ENCODE assay signal across 8 cellular contexts in the genomic region with DNA sequence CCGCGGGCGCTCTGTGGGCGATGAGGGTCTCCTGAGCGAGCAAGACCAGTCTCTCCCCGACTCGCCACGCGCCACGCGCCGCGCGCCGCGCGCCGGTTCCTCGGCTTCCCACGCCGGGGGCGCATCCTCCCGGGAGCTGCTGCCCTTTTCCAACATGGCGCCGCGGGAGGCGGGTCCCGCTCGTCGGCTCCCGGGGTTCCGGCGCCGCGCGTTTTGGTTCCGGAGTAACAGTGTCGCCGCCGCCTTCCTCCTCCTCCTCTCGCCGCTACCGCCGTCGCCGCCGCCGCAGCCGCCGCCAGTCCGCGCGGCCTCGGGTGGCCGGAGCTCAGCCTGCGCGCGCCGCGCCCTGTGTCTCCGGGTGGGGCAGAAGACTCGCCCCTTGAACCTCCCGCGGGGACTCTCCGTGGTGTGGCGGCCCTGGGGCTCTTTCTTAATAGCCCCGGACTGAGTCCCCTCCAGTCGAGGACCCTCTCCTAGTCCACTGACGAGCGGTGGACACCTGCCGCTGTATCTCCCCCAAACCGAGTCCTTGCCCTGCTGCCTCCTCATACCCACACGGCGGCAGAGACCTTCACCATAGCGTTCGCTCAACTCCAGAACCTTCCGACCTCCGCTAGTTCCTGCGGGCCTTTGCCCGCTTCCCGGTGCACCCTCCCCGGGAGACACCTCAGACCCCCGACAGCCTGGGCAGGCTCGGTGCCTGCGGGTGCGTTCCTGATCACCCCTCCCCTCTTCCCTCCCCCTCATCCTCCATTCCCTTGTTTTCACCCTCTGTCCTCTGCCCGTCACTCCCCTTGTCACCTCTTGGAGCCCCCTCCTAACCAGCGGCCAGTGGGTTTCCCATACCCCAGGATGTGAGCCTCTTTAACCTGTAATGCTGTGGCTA. TPM values are rescaled to one million over a fixed set of nuclear protein-coding genes. Genes with fewer than 3 reads are reported as not detected.
DNase-seq lines count a peak whose midpoint lies in the region; ATAC-seq and TF ChIP-seq lines count a peak whose summit lies in the region.

MAP2K5 (plus strand) TSS at position 242 of the 886 bp plus-strand sequence; CDS start at position 875, 633 bp downstream.

- H3K4me3 Mint-ChIP-seq in activated CD8-positive, alpha-beta T cell treated with anti-CD3 and anti-CD28 coated beads, Interleukin-2, amount 10 ng/mL, durations not matched to agents 7 days and 5 days = peak within 1 kb of the TSS; percentile 94
- H3K4me3 Mint-ChIP-seq in memory B cell = peak within 1 kb of the TSS; percentile 95

- peaks cover 17% of the 10 kb centered on the region for H3K36me3 Mint-ChIP-seq in activated CD8-positive, alpha-beta T cell treated with anti-CD3 and anti-CD28 coated beads, Interleukin-2, amount 10 ng/mL, durations not matched to agents 7 days and 5 days (ENCODE audit: low read depth)
- H3K36me3 Mint-ChIP-seq in memory B cell = peaks cover 7% of the 10 kb centered on the region

- H3K9me3 Mint-ChIP-seq in activated CD8-positive, alpha-beta T cell treated with anti-CD3 and anti-CD28 coated beads, Interleukin-2, amount 10 ng/mL, durations not matched to agents 7 days and 5 days (ENCODE audit: insufficient read depth) = peaks cover 4% of the 10 kb centered on the region
- no peaks in the 10 kb centered on the region for H3K9me3 Mint-ChIP-seq in memory B cell

- TF ChIP-seq CTCF in GM12875 (IDR thresholded peaks at IDR 0.05; ENCODE audit: borderline replicate concordance, insufficient read depth, low read depth, low read length) = no peak

- peak within 1 kb of the TSS; percentile 76 for H3K4me3 ChIP-seq in GM12875 (ENCODE audit: low read depth, low read length)

- peak; percentile 43 for ATAC-seq in HG03175 (IDR thresholded peaks at IDR 0.05; ENCODE audit: unreplicated experiment)
- ATAC-seq in activated CD8-positive, alpha-beta T cell treated with anti-CD3 and anti-CD28 coated beads, Interleukin-2, amount 10 ng/mL, durations not matched to agents 7 days and 5 days = peak; percentile 84
- ATAC-seq in memory B cell (ENCODE audit: low read depth) = peak; percentile 71
- ATAC-seq in GM21717 (IDR thresholded peaks at IDR 0.05; ENCODE audit: unreplicated experiment) = no peak

- peaks cover 55% of the 10 kb centered on the region for H3K4me1 Mint-ChIP-seq in activated CD8-positive, alpha-beta T cell treated with anti-CD3 and anti-CD28 coated beads, Interleukin-2, amount 10 ng/mL, durations not matched to agents 7 days and 5 days (ENCODE audit: low read depth)
- peaks cover 36% of the 10 kb centered on the region for H3K4me1 Mint-ChIP-seq in memory B cell

- DNase-seq in NCI-H82 (lab: John Stamatoyannopoulos, UW) (peak; percentile 89), memory B cell (ENCODE audit: low spot score in 2 of 2) (peak; percentile 59 to 65)
- peak; percentile 84 for DNase-seq in activated CD8-positive, alpha-beta T cell treated with anti-CD3 and anti-CD28 coated beads, Interleukin-2, amount 10 ng/mL, durations not matched to agents 7 days and 5 days
- peak; percentile 80 for DNase-seq in effector CD4-positive, alpha-beta T cell
- DNase-seq in stimulated activated CD4-positive, alpha-beta T cell treated with anti-CD3 and anti-CD28 coated beads, TNF-alpha, amount 100 ng/mL, for 48 hours (ENCODE audit: low read depth in 3 of 3) = peak; percentile 70 to 82 (median 75)

- POLR2A ChIA-PET in activated CD8-positive, alpha-beta T cell treated with anti-CD3 and anti-CD28 coated beads, Interleukin-2, amount 10 ng/mL, durations not matched to agents 7 days and 5 days (lab: Charles Lee) = interaction anchor here (0.6 to 1.6 kb wide), 6 partner anchors 10 to 281 kb away, joined by 3 to 11 read pairs (median 4); partner anchors contain the start of gene C15orf61

- no peaks in the 10 kb centered on the region for H3K27me3 Mint-ChIP-seq in activated CD8-positive, alpha-beta T cell treated with anti-CD3 and anti-CD28 coated beads, Interleukin-2, amount 10 ng/mL, durations not matched to agents 7 days and 5 days (ENCODE audit: low read depth)
- peaks cover 4% of the 10 kb centered on the region for H3K27me3 Mint-ChIP-seq in memory B cell

- CTCF ChIA-PET in activated CD8-positive, alpha-beta T cell treated with anti-CD3 and anti-CD28 coated beads, Interleukin-2, amount 10 ng/mL, durations not matched to agents 7 days and 5 days (lab: Charles Lee) = interaction anchor here (0.8 kb wide), 2 partner anchors 21 to 41 kb away, joined by 3 read pairs; no protein-coding TSS in a partner anchor

- H3K27ac Mint-ChIP-seq in activated CD8-positive, alpha-beta T cell treated with anti-CD3 and anti-CD28 coated beads, Interleukin-2, amount 10 ng/mL, durations not matched to agents 7 days and 5 days = peak within 1 kb of the TSS; percentile 98
- peak within 1 kb of the TSS; percentile 96 for H3K27ac Mint-ChIP-seq in memory B cell

RNA-seq across cellular contexts. Expression of gene MAP2K5, which starts in this region (rescaled TPM):
- 10 to 100 TPM; 18.3 to 20.9 TPM for total RNA-seq in activated CD8-positive, alpha-beta T cell treated with anti-CD3 and anti-CD28 coated beads, Interleukin-2, amount 10 ng/mL, durations not matched to agents 7 days and 5 days
